In genomic region chr1:53485478-53486394, GRCh38 we compare ENCODE assay signal across 8 cellular contexts. TPM values are rescaled to one million over a fixed set of nuclear protein-coding genes. Genes with fewer than 3 reads are reported as not detected.
A peak's percentile ranks its signal among the peaks of the same experiment; 100 is the strongest.
DNase-seq lines count a peak whose midpoint lies in the region; ATAC-seq and TF ChIP-seq lines count a peak whose summit lies in the region.

No MANE protein-coding gene starts in this region.

- H3K9me3 ChIP-seq in GM23248 (ENCODE audit: low read depth) (no peaks in the 10 kb centered on the region), left lung (no peaks in the 10 kb centered on the region)

- H3K36me3 Mint-ChIP-seq in central memory CD8-positive, alpha-beta T cell (ENCODE audit: insufficient read depth): peaks cover 2% of the 10 kb centered on the region

- H3K79me2 ChIP-seq in GM23248 (ENCODE audit: insufficient read depth): no peaks in the 10 kb centered on the region

- H3K27ac Mint-ChIP-seq in central memory CD8-positive, alpha-beta T cell (ENCODE audit: low read depth): no peak overlapping the region

- H3F3A ChIP-seq in GM23248 (ENCODE audit: insufficient read depth): no peaks in the 10 kb centered on the region

- no peaks in the 10 kb centered on the region for H3K36me3 ChIP-seq in GM23248 (ENCODE audit: low read depth)
- H3K36me3 ChIP-seq in left lung: no peaks in the 10 kb centered on the region

- no peaks in the 10 kb centered on the region for H3K4me1 ChIP-seq in GM23248 (ENCODE audit: insufficient read depth)
- no peaks in the 10 kb centered on the region for H3K4me1 ChIP-seq in left lung

- no peak overlapping the region for H3K27ac ChIP-seq in GM23248
- no peak overlapping the region for H3K27ac ChIP-seq in left lung

- H2AFZ ChIP-seq in GM23248: no peak overlapping the region

- 27 to 28% methylated on average over 24 to 27 of the region's 27 CpGs for WGBS in GM23248 (ENCODE audit: low coverage in 1 of 2, low lambda C conversion rate in 2 of 2, missing lambda C conversion rate in 2 of 2), 2 experiments

- no peak overlapping the region for H3K4me3 Mint-ChIP-seq in central memory CD8-positive, alpha-beta T cell

- POLR2A ChIA-PET in AG04449 (lab: Yijun Ruan, JAX): no interaction called here

- no peaks in the 10 kb centered on the region for H4K20me1 ChIP-seq in GM23248 (ENCODE audit: insufficient read depth)

- TF ChIP-seq CTCF in AG04449 (IDR thresholded peaks at IDR 0.05; ENCODE audit: insufficient read depth, low read length, missing control alignments) (peak; percentile 93), left lung (IDR thresholded peaks at IDR 0.05) (peak; percentile 72 to 78)

- H3K4me1 Mint-ChIP-seq in central memory CD8-positive, alpha-beta T cell: no peaks in the 10 kb centered on the region

- no peak overlapping the region for H3K4me2 ChIP-seq in GM23248 (ENCODE audit: unreplicated experiment)

- peaks cover 23% of the 10 kb centered on the region for H3K27me3 Mint-ChIP-seq in central memory CD8-positive, alpha-beta T cell

- H3K9ac ChIP-seq in GM23248: no peak overlapping the region

- CTCF ChIA-PET in AG04449 (lab: Yijun Ruan, JAX): interaction anchor here (0.6 to 8.9 kb wide), 60 partner anchors 9 to 1324 kb away, joined by 3 to 191 read pairs (median 4); no protein-coding TSS in a partner anchor

- DNase-seq in AG04449 (ENCODE audit: low read depth, low spot score) (no peak), GM23248 (peak; percentile 87), NCI-H345 (lab: John Stamatoyannopoulos, UW) (peak; percentile 79), left lung (peak; percentile 66 to 90)
- DNase-seq in activated CD4-positive, CD25-positive, alpha-beta regulatory T cell treated with anti-CD3 and anti-CD28 coated beads, Interleukin-2, amount 50 U/mL, for 72 hours: peak; percentile 74
- peak; percentile 58 to 59 for DNase-seq in central memory CD8-positive, alpha-beta T cell (ENCODE audit: low spot score in 2 of 2)
- DNase-seq in stimulated activated CD4-positive, alpha-beta T cell treated with anti-CD3 and anti-CD28 coated beads, TNF-alpha, amount 100 ng/mL, for 1 hour (ENCODE audit: low read depth in 3 of 3, low spot score in 1 of 3): peak in 2 of 3 donors; percentile 29 to 45

- H3K4me3 ChIP-seq in AG04449 (ENCODE audit: low read depth, low read length) (no peak overlapping the region; the same call in 1 of the 2 replicates), GM23248 (no peak overlapping the region), left lung (no peak overlapping the region)

- peak; percentile 58 for ATAC-seq in central memory CD8-positive, alpha-beta T cell (replicated peaks; ENCODE audit: extremely low read depth, poor library complexity, severe bottlenecking)
- ATAC-seq in left lung: peak; percentile 98
- no peak for ATAC-seq in GM21526 (IDR thresholded peaks at IDR 0.05; ENCODE audit: low FRiP score, unreplicated experiment)

- no peaks in the 10 kb centered on the region for H3K9me3 Mint-ChIP-seq in central memory CD8-positive, alpha-beta T cell

- intact Hi-C loops in left lung (cut with DNase I): loop anchor here in 1 of 2 donors (5.0 to 10.0 kb wide), 2 partner anchors 109 to 267 kb away; no protein-coding TSS in a partner anchor

- no peaks in the 10 kb centered on the region for H3K9me2 ChIP-seq in GM23248 (ENCODE audit: insufficient read depth)

- in situ Hi-C loops in GM23248 (cut with MboI): loop anchor here (10.0 kb wide), 1 partner anchor 269 kb away; no protein-coding TSS in a partner anchor

- H3K27me3 ChIP-seq in GM23248 (replicated peaks; ENCODE audit: insufficient read depth) (peaks cover 28% of the 10 kb centered on the region), left lung (peaks cover 0 to 73% of the 10 kb centered on the region in 2 donors)

RNA-seq across cellular contexts. Expression of gene DMRTB1, which starts 26.5 kb away (rescaled TPM):
- not detected in 2 replicates for total RNA-seq in GM23248 (2014; rRNA removed; shearing (Covaris generic))
- not detected in 2 replicates for polyA plus RNA-seq in GM23248 (2016; fragmentation: Nextera tagmentation; extraction: Ambion mirVana)
- total RNA-seq in left lung: not detected
